Comparison of ENCODE assay signal across 8 cellular contexts in the genomic region with DNA sequence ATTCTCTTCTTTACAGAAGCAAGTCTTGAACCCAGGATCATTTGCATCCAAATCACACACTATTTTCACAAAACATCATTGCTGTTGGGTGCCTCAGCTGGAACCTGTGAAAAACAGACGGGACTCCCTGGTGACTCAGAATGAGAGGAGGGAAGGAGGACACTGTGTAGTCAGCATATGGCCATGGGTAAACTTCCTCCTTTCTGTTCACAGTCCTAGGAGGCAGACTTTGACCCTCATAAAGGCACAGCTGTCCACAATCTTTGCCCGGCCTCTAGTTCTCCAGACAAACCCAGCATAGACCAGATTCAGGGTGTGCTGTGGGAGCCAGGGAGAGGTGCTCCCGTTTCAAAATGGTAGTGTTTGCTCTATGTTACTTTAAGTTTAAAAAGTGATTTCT.
DNase-seq lines count a peak whose midpoint lies in the region; ATAC-seq and TF ChIP-seq lines count a peak whose summit lies in the region.

No MANE protein-coding gene starts in this region.

- intact Hi-C loops in mammary epithelial cell (cut with micrococcal nuclease), result no loop called here

- no peak overlapping the region for H3K9ac ChIP-seq in mammary epithelial cell (ENCODE audit: insufficient read depth, low read length)

- peaks cover 19% of the 10 kb centered on the region for H3K4me1 Mint-ChIP-seq in stimulated activated effector memory CD8-positive, alpha-beta T cell treated with anti-CD3 and anti-CD28 coated beads, Interleukin-12 subunit alpha, Interleukin-12 subunit beta, amount 100 ng/mL, for 72 hours

- no peaks in the 10 kb centered on the region for H3K9me3 ChIP-seq in mammary epithelial cell (replicated peaks; ENCODE audit: insufficient read depth, low read length)

- H3K27me3 ChIP-seq in BJ (ENCODE audit: control insufficient read depth, insufficient read depth, low read length), result no peaks in the 10 kb centered on the region
- H3K27me3 ChIP-seq in mammary epithelial cell (ENCODE audit: insufficient read depth, low read length), result no peaks in the 10 kb centered on the region

- dilution Hi-C loops in mammary epithelial cell (cut with HindIII; ENCODE audit: low sequenced_read_pairs), result no loop called here

- ATAC-seq in GM19438 (IDR thresholded peaks at IDR 0.05; ENCODE audit: low read depth, unreplicated experiment) (peak; percentile 97), HG03280 (IDR thresholded peaks at IDR 0.05; ENCODE audit: unreplicated experiment) (peak; percentile 72)
- ATAC-seq in stimulated activated effector memory CD8-positive, alpha-beta T cell treated with anti-CD3 and anti-CD28 coated beads, Interleukin-12 subunit alpha, Interleukin-12 subunit beta, amount 100 ng/mL, for 72 hours, result peak; percentile 58

- no peaks in the 10 kb centered on the region for H3K9me3 Mint-ChIP-seq in stimulated activated effector memory CD8-positive, alpha-beta T cell treated with anti-CD3 and anti-CD28 coated beads, Interleukin-12 subunit alpha, Interleukin-12 subunit beta, amount 100 ng/mL, for 72 hours

- H3K4me1 ChIP-seq in mammary epithelial cell (ENCODE audit: insufficient read depth, low read length), result peaks cover 11% of the 10 kb centered on the region

- in situ Hi-C loops in mammary epithelial cell (cut with MboI; ENCODE audit: low sequenced_read_pairs in 2 of 2), result no loop called here

- no peaks in the 10 kb centered on the region for H3K36me3 Mint-ChIP-seq in stimulated activated effector memory CD8-positive, alpha-beta T cell treated with anti-CD3 and anti-CD28 coated beads, Interleukin-12 subunit alpha, Interleukin-12 subunit beta, amount 100 ng/mL, for 72 hours

- no peak overlapping the region for H3K4me3 Mint-ChIP-seq in stimulated activated effector memory CD8-positive, alpha-beta T cell treated with anti-CD3 and anti-CD28 coated beads, Interleukin-12 subunit alpha, Interleukin-12 subunit beta, amount 100 ng/mL, for 72 hours

- POLR2A ChIA-PET in BJ (lab: Charles Lee), result no interaction called here

- 53% methylated on average over 3 of the region's 3 CpGs for WGBS in mammary epithelial cell (ENCODE audit: low coverage, missing lambda C conversion rate)

- H4K20me1 ChIP-seq in mammary epithelial cell (ENCODE audit: insufficient read depth, low read length), result peaks cover 2% of the 10 kb centered on the region

- no peak overlapping the region for H3K27ac Mint-ChIP-seq in stimulated activated effector memory CD8-positive, alpha-beta T cell treated with anti-CD3 and anti-CD28 coated beads, Interleukin-12 subunit alpha, Interleukin-12 subunit beta, amount 100 ng/mL, for 72 hours

- H3K36me3 ChIP-seq in BJ (ENCODE audit: control insufficient read depth, insufficient read depth, low read length) (no peaks in the 10 kb centered on the region), mammary epithelial cell (ENCODE audit: insufficient read depth, low read length) (no peaks in the 10 kb centered on the region)

- peak; percentile 18 for DNase-seq in BJ (ENCODE audit: low read depth)
- peak; percentile 49 for DNase-seq in mammary epithelial cell
- no peak for DNase-seq in stimulated activated effector memory CD8-positive, alpha-beta T cell treated with anti-CD3 and anti-CD28 coated beads, Interleukin-12 subunit alpha, Interleukin-12 subunit beta, amount 100 ng/mL, for 72 hours (ENCODE audit: low spot score in 2 of 2)
- no peak for DNase-seq in NCI-H524 treated with DMSO at 0.1 percent for 48 hours (lab: John Stamatoyannopoulos, UW)
- no peak for DNase-seq in foreskin melanocyte
- DNase-seq in amniotic stem cell (lab: John Stamatoyannopoulos, UW), result no peak

- CTCF ChIA-PET in BJ (lab: Yijun Ruan, JAX), result interaction anchor here (0.7 to 1.3 kb wide), 2 partner anchors 60 to 228 kb away, joined by 4 read pairs; no protein-coding TSS in a partner anchor
- CTCF ChIA-PET in mammary epithelial cell (lab: Charles Lee; ENCODE audit: low non-redundant PET), result no interaction called here

- H2AFZ ChIP-seq in mammary epithelial cell (ENCODE audit: low read depth, low read length), result peak overlapping the region; percentile 46

- TF ChIP-seq CTCF in BJ (IDR thresholded peaks at IDR 0.05; ENCODE audit: insufficient read depth, low read depth, low read length) (no peak), mammary epithelial cell (conservative IDR thresholded peaks at IDR 0.05 in 1 of 2, IDR thresholded peaks at IDR 0.05 in 1 of 2; ENCODE audit: extremely low read depth in 1 of 2, insufficient read depth in 1 of 2, low read depth in 1 of 2, low read length in 2 of 2) (no peak)

- no peak overlapping the region for H3K27ac ChIP-seq in mammary epithelial cell (ENCODE audit: insufficient read depth, low read depth, low read length)

- BruUV-seq in mammary epithelial cell (replicated peaks; lab: Mats Ljungman, UMichigan), result no TSS peak

- H3K4me2 ChIP-seq in mammary epithelial cell (ENCODE audit: insufficient read depth, low read depth, low read length), result no peak overlapping the region

- no peaks in the 10 kb centered on the region for H3K79me2 ChIP-seq in mammary epithelial cell (ENCODE audit: insufficient read depth, low read length)

- H3K4me3 ChIP-seq in BJ (ENCODE audit: low read depth, low read length) (no peak overlapping the region), mammary epithelial cell (replicated peaks in 1 of 3; ENCODE audit: insufficient read depth in 1 of 3, low read depth in 2 of 3, low read length in 3 of 3) (no peak overlapping the region)

Comparison
In these comparisons a context has a peak if more than half of its experiments do, and no peak if none do; other contexts are left out.
1. DNase-seq: peak in BJ (single experiment) and mammary epithelial cell (single experiment); none in stimulated activated effector memory CD8-positive, alpha-beta T cell treated with anti-CD3 and anti-CD28 coated beads, Interleukin-12 subunit alpha, Interleukin-12 subunit beta, amount 100 ng/mL, for 72 hours (0 of 2), NCI-H524 treated with DMSO at 0.1 percent for 48 hours (single experiment), foreskin melanocyte (single experiment) and amniotic stem cell (single experiment).
2. Peak in every context shown above with its lines, with median percentiles within 50 percentile points of each other: ATAC-seq.